In genomic region chr1:163131981-163132380, GRCh38 we compare ENCODE assay signal across 21 cellular contexts.
"Had no signal": no experiment of that assay in that cellular context is flagged by ENCODE, and none has a peak within 500 bp of the region (broad histone marks: within the 10 kb centered on the region; RNA-seq: fewer than 3 reads in every experiment).

No MANE protein-coding gene starts in this region.

- H3K9me3 Mint-ChIP-seq: naive thymus-derived CD8-positive, alpha-beta T cell; stimulated activated naive B cell treated with anti-CD40 and anti-IgM and Interleukin-4, amounts not matched to agents 10 μg/mL and 1 μg/mL and 100 μg/mL, for 72 hours; stimulated activated naive CD8-positive, alpha-beta T cell treated with anti-CD3 and anti-CD28 coated beads, Interleukin-15, amount 100 ng/mL, for 72 hours had no signal

- H3K36me3 ChIP-seq: heart left ventricle, neutrophil, right lobe of liver, spleen, transverse colon had no signal

- H3K4me3 ChIP-seq: dorsolateral prefrontal cortex, heart left ventricle, mucosa of descending colon, psoas muscle, right lobe of liver, spleen, testis, transverse colon had no signal

- H3K4me1 Mint-ChIP-seq: naive thymus-derived CD8-positive, alpha-beta T cell; stimulated activated naive B cell treated with anti-CD40 and anti-IgM and Interleukin-4, amounts not matched to agents 10 μg/mL and 1 μg/mL and 100 μg/mL, for 72 hours; stimulated activated naive CD8-positive, alpha-beta T cell treated with anti-CD3 and anti-CD28 coated beads, Interleukin-15, amount 100 ng/mL, for 72 hours had no signal

- DNase-seq: cortex of kidney; dorsolateral prefrontal cortex; effector CD8-positive, alpha-beta T cell; hippocampal formation; kidney glomerular epithelial cell; mucosa of descending colon; naive thymus-derived CD8-positive, alpha-beta T cell; psoas muscle; retina; right lobe of liver; spleen; stimulated activated CD4-positive, alpha-beta T cell treated with anti-CD3 and anti-CD28 coated beads, Interleukin-15, amount 100 ng/mL, for 24 hours; stimulated activated CD4-positive, alpha-beta T cell treated with anti-CD3 and anti-CD28 coated beads, Interleukin-1b, Interleukin-23, amount 100 ng/mL, for 48 hours; stimulated activated CD4-positive, alpha-beta T cell treated with anti-CD3 and anti-CD28 coated beads, Interleukin-4, amount 100 ng/mL, for 24 hours; stimulated activated naive B cell treated with anti-CD40 and anti-IgM and Interleukin-4, amounts not matched to agents 10 μg/mL and 1 μg/mL and 100 μg/mL, for 72 hours; stimulated activated naive CD8-positive, alpha-beta T cell treated with anti-CD3 and anti-CD28 coated beads, Interleukin-15, amount 100 ng/mL, for 72 hours; testis; transverse colon had no signal

- H3K27ac ChIP-seq: dorsolateral prefrontal cortex, neutrophil, psoas muscle, right lobe of liver, spleen, testis, transverse colon had no signal

- H3K36me3 Mint-ChIP-seq: naive thymus-derived CD8-positive, alpha-beta T cell; stimulated activated naive B cell treated with anti-CD40 and anti-IgM and Interleukin-4, amounts not matched to agents 10 μg/mL and 1 μg/mL and 100 μg/mL, for 72 hours had no signal

- H3K27me3 ChIP-seq: dorsolateral prefrontal cortex, heart left ventricle, neutrophil, right lobe of liver, spleen, testis, transverse colon had no signal

- H3K27ac Mint-ChIP-seq: naive thymus-derived CD8-positive, alpha-beta T cell; stimulated activated naive B cell treated with anti-CD40 and anti-IgM and Interleukin-4, amounts not matched to agents 10 μg/mL and 1 μg/mL and 100 μg/mL, for 72 hours had no signal

- H3K9me3 ChIP-seq: mucosa of descending colon, neutrophil, psoas muscle, right lobe of liver, spleen, testis, transverse colon had no signal

- H3K4me3 Mint-ChIP-seq: naive thymus-derived CD8-positive, alpha-beta T cell; stimulated activated naive B cell treated with anti-CD40 and anti-IgM and Interleukin-4, amounts not matched to agents 10 μg/mL and 1 μg/mL and 100 μg/mL, for 72 hours; stimulated activated naive CD8-positive, alpha-beta T cell treated with anti-CD3 and anti-CD28 coated beads, Interleukin-15, amount 100 ng/mL, for 72 hours had no signal

- H3K4me1 ChIP-seq: psoas muscle, right lobe of liver, spleen, testis, transverse colon had no signal

- ATAC-seq: esophagus mucosa; heart left ventricle; mucosa of descending colon; naive thymus-derived CD8-positive, alpha-beta T cell; psoas muscle; right lobe of liver; stimulated activated naive B cell treated with anti-CD40 and anti-IgM and Interleukin-4, amounts not matched to agents 10 μg/mL and 1 μg/mL and 100 μg/mL, for 72 hours; stimulated activated naive CD8-positive, alpha-beta T cell treated with anti-CD3 and anti-CD28 coated beads, Interleukin-15, amount 100 ng/mL, for 72 hours had no signal
